In genomic region chr7:152925412-152926147, GRCh38 we compare ENCODE assay signal across 11 cellular contexts.
A peak's percentile ranks its signal among the peaks of the same experiment; 100 is the strongest.
DNase-seq lines count a peak whose midpoint lies in the region; ATAC-seq and TF ChIP-seq lines count a peak whose summit lies in the region.
"Had no signal": no experiment of that assay in that cellular context is flagged by ENCODE, and none has a peak within 500 bp of the region (broad histone marks: within the 10 kb centered on the region; RNA-seq: fewer than 3 reads in every experiment).

No MANE protein-coding gene starts in this region.

- no peaks in the 10 kb centered on the region for H3K9me3 ChIP-seq in right cardiac atrium (ENCODE audit: control insufficient read depth, low read length)
- H3K9me3 ChIP-seq in neuronal stem cell (replicated peaks in 1 of 2; ENCODE audit: control insufficient read depth in 2 of 2, insufficient read depth in 1 of 2, low read depth in 1 of 2, low read length in 2 of 2), result peaks cover 0 to 2% of the 10 kb centered on the region in 2 donors
- H3K9me3 ChIP-seq in adrenal gland (replicated peaks in 1 of 3), result no peaks in the 10 kb centered on the region

- no peak overlapping the region for H3K4me3 Mint-ChIP-seq in activated naive CD8-positive, alpha-beta T cell treated with anti-CD3 and anti-CD28 coated beads, Interleukin-2, amount 50 U/mL, for 24 hours
- H3K4me3 Mint-ChIP-seq in activated naive CD8-positive, alpha-beta T cell treated with anti-CD3 and anti-CD28 coated beads for 36 hours, result no peak overlapping the region
- H3K4me3 Mint-ChIP-seq: activated CD8-positive, alpha-beta T cell treated with anti-CD3 and anti-CD28 coated beads for 36 hours had no signal

- H3K4me1 ChIP-seq in right cardiac atrium (ENCODE audit: control insufficient read depth, insufficient read depth, low read length), result no peaks in the 10 kb centered on the region
- H3K4me1 ChIP-seq in neuronal stem cell (ENCODE audit: control insufficient read depth in 2 of 2, insufficient read depth in 1 of 2, low read depth in 1 of 2, low read length in 2 of 2), result peaks cover 0 to 2% of the 10 kb centered on the region in 2 donors
- peaks cover 2% of the 10 kb centered on the region for H3K4me1 ChIP-seq in urinary bladder (ENCODE audit: insufficient read depth)
- H3K4me1 ChIP-seq in adrenal gland (replicated peaks in 1 of 2), result no peaks in the 10 kb centered on the region

- H3K4me2 ChIP-seq in neuronal stem cell (ENCODE audit: insufficient read depth, low read length, poor library complexity, severe bottlenecking), result peak overlapping the region; percentile 88

- peak overlapping the region; percentile 65 for H3K23ac ChIP-seq in neuronal stem cell (ENCODE audit: low read depth, low read length, poor library complexity)

- H3K4me3 ChIP-seq in right cardiac atrium (ENCODE audit: low read length), result peak overlapping the region; percentile 33
- peak overlapping the region; percentile 46 to 84 for H3K4me3 ChIP-seq in neuronal stem cell (ENCODE audit: low read length in 2 of 2)
- peak overlapping the region; percentile 8 for H3K4me3 ChIP-seq in urinary bladder (ENCODE audit: low read depth, low read length)
- H3K4me3 ChIP-seq in adrenal gland, result peak overlapping the region in 1 of 4 donors; percentile 26

- H3K27me3 ChIP-seq in right cardiac atrium (ENCODE audit: control insufficient read depth, insufficient read depth) (no peaks in the 10 kb centered on the region), neuronal stem cell (ENCODE audit: control insufficient read depth in 3 of 3, insufficient read depth in 3 of 3, low read depth in 1 of 3, low read length in 3 of 3) (peaks cover 0 to 61% (median 15%) of the 10 kb centered on the region in 3 experiments), adrenal gland (peaks cover 17% of the 10 kb centered on the region)

- H3K9ac ChIP-seq in neuronal stem cell (ENCODE audit: low read depth, low read length, poor library complexity), result peak overlapping the region; percentile 68

- DNase-seq in activated naive CD8-positive, alpha-beta T cell treated with anti-CD3 and anti-CD28 coated beads, Interleukin-2, amount 50 U/mL, for 24 hours, result no peak
- no peak for DNase-seq in activated naive CD8-positive, alpha-beta T cell treated with anti-CD3 and anti-CD28 coated beads for 36 hours
- DNase-seq in right cardiac atrium, result peak in 2 of 3 donors; percentile 54 to 56
- peak; percentile 56 for DNase-seq in neuronal stem cell (ENCODE audit: low spot score)
- no peak for DNase-seq in adrenal gland
- DNase-seq: activated CD8-positive, alpha-beta T cell treated with anti-CD3 and anti-CD28 coated beads for 36 hours; DND-41 had no signal

- no peaks in the 10 kb centered on the region for H3K79me1 ChIP-seq in neuronal stem cell (ENCODE audit: low read depth, low read length)

- H3K18ac ChIP-seq in neuronal stem cell (ENCODE audit: low read length), result peak overlapping the region; percentile 61

- H3K27ac ChIP-seq in right cardiac atrium (ENCODE audit: low read length) (no peak overlapping the region), neuronal stem cell (replicated peaks; ENCODE audit: low read length) (no peak overlapping the region), urinary bladder (ENCODE audit: low read depth) (no peak overlapping the region), adrenal gland (no peak overlapping the region)

- peak overlapping the region; percentile 71 for H2BK15ac ChIP-seq in neuronal stem cell (ENCODE audit: low read length)

- H3K27me3 Mint-ChIP-seq in activated naive CD8-positive, alpha-beta T cell treated with anti-CD3 and anti-CD28 coated beads, Interleukin-2, amount 50 U/mL, for 24 hours, result peaks cover 35% of the 10 kb centered on the region
- H3K27me3 Mint-ChIP-seq in activated naive CD8-positive, alpha-beta T cell treated with anti-CD3 and anti-CD28 coated beads for 36 hours, result peaks cover 41% of the 10 kb centered on the region

- H2BK120ac ChIP-seq in neuronal stem cell (ENCODE audit: low read depth, low read length), result peak overlapping the region; percentile 91

- no peak for TF ChIP-seq POLR2A in adrenal gland (IDR thresholded peaks at IDR 0.05)

- H3K36me3 ChIP-seq in neuronal stem cell (replicated peaks in 1 of 2; ENCODE audit: control insufficient read depth in 2 of 2, insufficient read depth in 2 of 2, low read length in 2 of 2) (no peaks in the 10 kb centered on the region), urinary bladder (ENCODE audit: insufficient read depth) (no peaks in the 10 kb centered on the region), adrenal gland (replicated peaks in 1 of 2) (no peaks in the 10 kb centered on the region)

- WGBS in right cardiac atrium, result 1% methylated on average over 74 of the region's 74 CpGs
- no CpG with 5 or more reads among the region's 74 CpGs for WGBS in neuronal stem cell (ENCODE audit: extremely low coverage in 2 of 2, insufficient read length in 2 of 2, insufficient replicate concordance in 1 of 2), 2 donors
- WGBS in urinary bladder, result 2% methylated on average over 74 of the region's 74 CpGs
- WGBS in adrenal gland, 4 donors, result 1 to 2% (median 2%) methylated on average over 31 to 74 of the region's 74 CpGs; no CpG with 5 or more reads in 1 of the 4 donors

- H2BK5ac ChIP-seq in neuronal stem cell (ENCODE audit: low read length), result peak overlapping the region; percentile 75

- peak overlapping the region; percentile 78 for H2AK5ac ChIP-seq in neuronal stem cell (ENCODE audit: low read depth, low read length)

- peak; percentile 20 for ATAC-seq in activated naive CD8-positive, alpha-beta T cell treated with anti-CD3 and anti-CD28 coated beads, Interleukin-2, amount 50 U/mL, for 24 hours
- peak; percentile 74 to 84 for ATAC-seq in right cardiac atrium
- ATAC-seq in HG02885 (IDR thresholded peaks at IDR 0.05; ENCODE audit: poor library complexity, unreplicated experiment), result no peak
- ATAC-seq in HG03457 (IDR thresholded peaks at IDR 0.05; ENCODE audit: unreplicated experiment), result no peak
- ATAC-seq: activated CD8-positive, alpha-beta T cell treated with anti-CD3 and anti-CD28 coated beads for 36 hours; esophagus mucosa had no signal

- peaks cover 11% of the 10 kb centered on the region for H3K9me3 Mint-ChIP-seq in activated naive CD8-positive, alpha-beta T cell treated with anti-CD3 and anti-CD28 coated beads, Interleukin-2, amount 50 U/mL, for 24 hours
- H3K9me3 Mint-ChIP-seq in activated naive CD8-positive, alpha-beta T cell treated with anti-CD3 and anti-CD28 coated beads for 36 hours, result peaks cover 8% of the 10 kb centered on the region

- H3K36me3 Mint-ChIP-seq in activated naive CD8-positive, alpha-beta T cell treated with anti-CD3 and anti-CD28 coated beads, Interleukin-2, amount 50 U/mL, for 24 hours (ENCODE audit: low read depth), result no peaks in the 10 kb centered on the region
- H3K36me3 Mint-ChIP-seq in activated naive CD8-positive, alpha-beta T cell treated with anti-CD3 and anti-CD28 coated beads for 36 hours, result peaks cover 7% of the 10 kb centered on the region

- no peak for TF ChIP-seq CTCF in adrenal gland (IDR thresholded peaks at IDR 0.05)

- H3K27ac Mint-ChIP-seq in activated naive CD8-positive, alpha-beta T cell treated with anti-CD3 and anti-CD28 coated beads, Interleukin-2, amount 50 U/mL, for 24 hours, result no peak overlapping the region
- no peak overlapping the region for H3K27ac Mint-ChIP-seq in activated naive CD8-positive, alpha-beta T cell treated with anti-CD3 and anti-CD28 coated beads for 36 hours
- H3K27ac Mint-ChIP-seq: activated CD8-positive, alpha-beta T cell treated with anti-CD3 and anti-CD28 coated beads for 36 hours had no signal

- peak overlapping the region; percentile 82 for H4K8ac ChIP-seq in neuronal stem cell (ENCODE audit: low read depth, low read length)

- H2AFZ ChIP-seq in neuronal stem cell (ENCODE audit: low read length), result peak overlapping the region; percentile 94

- intact Hi-C loops in right cardiac atrium (cut with DNase I) (no loop called here), adrenal gland (cut with DNase I) (no loop called here)

- H2BK12ac ChIP-seq in neuronal stem cell (ENCODE audit: low read length), result no peak overlapping the region

- H3K4ac ChIP-seq in neuronal stem cell (ENCODE audit: low read length), result peak overlapping the region; percentile 53

- H4K91ac ChIP-seq in neuronal stem cell (ENCODE audit: low read depth, low read length, poor library complexity), result no peak overlapping the region

- H3K4me1 Mint-ChIP-seq in activated naive CD8-positive, alpha-beta T cell treated with anti-CD3 and anti-CD28 coated beads, Interleukin-2, amount 50 U/mL, for 24 hours, result no peaks in the 10 kb centered on the region
- peaks cover 4% of the 10 kb centered on the region for H3K4me1 Mint-ChIP-seq in activated naive CD8-positive, alpha-beta T cell treated with anti-CD3 and anti-CD28 coated beads for 36 hours

- H3K14ac ChIP-seq in neuronal stem cell (ENCODE audit: low read length), result peak overlapping the region; percentile 21

Comparison
In these comparisons a context has a peak if more than half of its experiments do, and no peak if none do; other contexts are left out.
1. ATAC-seq: peak in activated naive CD8-positive, alpha-beta T cell treated with anti-CD3 and anti-CD28 coated beads, Interleukin-2, amount 50 U/mL, for 24 hours (single experiment) and right cardiac atrium (2 of 2); none in HG02885 (single experiment) and HG03457 (single experiment).
2. DNase-seq: peak in right cardiac atrium (2 of 3) and neuronal stem cell (single experiment); none in activated naive CD8-positive, alpha-beta T cell treated with anti-CD3 and anti-CD28 coated beads, Interleukin-2, amount 50 U/mL, for 24 hours (single experiment), activated naive CD8-positive, alpha-beta T cell treated with anti-CD3 and anti-CD28 coated beads for 36 hours (single experiment) and adrenal gland (0 of 7).